In genomic region chr12:118310320-118310719, GRCh38 we compare ENCODE assay signal across 28 cellular contexts.
"Had no signal": no experiment of that assay in that cellular context is flagged by ENCODE, and none has a peak within 500 bp of the region (broad histone marks: within the 10 kb centered on the region; RNA-seq: fewer than 3 reads in every experiment).

No MANE protein-coding gene starts in this region.

- H3K27ac ChIP-seq: neural progenitor cell, ovary, parathyroid adenoma, psoas muscle, spleen, suprapubic skin, testis, tibial artery, transverse colon, upper lobe of right lung, uterus had no signal

- H3K4me1 ChIP-seq: neural progenitor cell, parathyroid adenoma, uterus had no signal

- H3K27me3 ChIP-seq: neural progenitor cell, ovary, spleen, suprapubic skin, testis, tibial artery, transverse colon, upper lobe of right lung, uterus had no signal

- H3K4me2 ChIP-seq: neural progenitor cell, smooth muscle cell had no signal

- H2AFZ ChIP-seq: neural progenitor cell, parathyroid adenoma had no signal

- ATAC-seq: natural killer cell; psoas muscle; right cardiac atrium; sciatic nerve; stimulated activated memory B cell treated with anti-CD40 and anti-IgM and Interleukin-4, amounts not matched to agents 10 μg/mL and 1 μg/mL and 100 μg/mL, for 72 hours; stimulated activated naive CD8-positive, alpha-beta T cell treated with anti-CD3 and anti-CD28 coated beads, Interleukin-15, amount 100 ng/mL, for 72 hours; stimulated activated naive CD8-positive, alpha-beta T cell treated with anti-CD3 and anti-CD28 coated beads, Interleukin-15, Interleukin-2, amounts not matched to agents 100 U/mL and 50 U/mL, for 24 hours; upper lobe of right lung had no signal

- H3K36me3 ChIP-seq: neural progenitor cell, ovary, spleen, suprapubic skin, tibial artery, transverse colon, upper lobe of right lung, uterus had no signal

- H3K9ac ChIP-seq: neural progenitor cell, parathyroid adenoma had no signal

- DNase-seq: natural killer cell; occipital lobe; ovary; posterior cingulate gyrus; psoas muscle; right cardiac atrium; spleen; stimulated activated CD4-positive, alpha-beta T cell treated with anti-CD3 and anti-CD28 coated beads, Interleukin-12 subunit alpha, Interleukin-12 subunit beta, amount 100 ng/mL, for 4 hours; stimulated activated CD4-positive, alpha-beta T cell treated with anti-CD3 and anti-CD28 coated beads, Interleukin-1b, Interleukin-23, amount 100 ng/mL, for 48 hours; stimulated activated CD4-positive, alpha-beta T cell treated with anti-CD3 and anti-CD28 coated beads, Interleukin-4, amount 100 ng/mL, for 1 hour; stimulated activated CD4-positive, alpha-beta T cell treated with anti-CD3 and anti-CD28 coated beads, Interleukin-4, amount 100 ng/mL, for 4 hours; stimulated activated CD8-positive, alpha-beta memory T cell treated with anti-CD3 and anti-CD28 coated beads, Interleukin-4, amount 100 ng/mL, for 48 hours; stimulated activated naive CD4-positive, alpha-beta T cell; stimulated activated naive CD8-positive, alpha-beta T cell treated with anti-CD3 and anti-CD28 coated beads, Interleukin-15, amount 100 ng/mL, for 72 hours; stimulated activated naive CD8-positive, alpha-beta T cell treated with anti-CD3 and anti-CD28 coated beads, Interleukin-15, Interleukin-2, amounts not matched to agents 100 U/mL and 50 U/mL, for 24 hours; substantia nigra; testis; tibial artery; transverse colon; upper lobe of right lung; uterus had no signal

- H3K4me3 ChIP-seq: neural progenitor cell, ovary, psoas muscle, skin epidermis, smooth muscle cell, spleen, suprapubic skin, testis, tibial artery, transverse colon, upper lobe of right lung, uterus had no signal

- H3K9me3 ChIP-seq: ovary, psoas muscle, spleen, suprapubic skin, testis, tibial artery, transverse colon, upper lobe of right lung, uterus had no signal
